Comparison of ENCODE assay signal across 1 cellular context in the genomic region with DNA sequence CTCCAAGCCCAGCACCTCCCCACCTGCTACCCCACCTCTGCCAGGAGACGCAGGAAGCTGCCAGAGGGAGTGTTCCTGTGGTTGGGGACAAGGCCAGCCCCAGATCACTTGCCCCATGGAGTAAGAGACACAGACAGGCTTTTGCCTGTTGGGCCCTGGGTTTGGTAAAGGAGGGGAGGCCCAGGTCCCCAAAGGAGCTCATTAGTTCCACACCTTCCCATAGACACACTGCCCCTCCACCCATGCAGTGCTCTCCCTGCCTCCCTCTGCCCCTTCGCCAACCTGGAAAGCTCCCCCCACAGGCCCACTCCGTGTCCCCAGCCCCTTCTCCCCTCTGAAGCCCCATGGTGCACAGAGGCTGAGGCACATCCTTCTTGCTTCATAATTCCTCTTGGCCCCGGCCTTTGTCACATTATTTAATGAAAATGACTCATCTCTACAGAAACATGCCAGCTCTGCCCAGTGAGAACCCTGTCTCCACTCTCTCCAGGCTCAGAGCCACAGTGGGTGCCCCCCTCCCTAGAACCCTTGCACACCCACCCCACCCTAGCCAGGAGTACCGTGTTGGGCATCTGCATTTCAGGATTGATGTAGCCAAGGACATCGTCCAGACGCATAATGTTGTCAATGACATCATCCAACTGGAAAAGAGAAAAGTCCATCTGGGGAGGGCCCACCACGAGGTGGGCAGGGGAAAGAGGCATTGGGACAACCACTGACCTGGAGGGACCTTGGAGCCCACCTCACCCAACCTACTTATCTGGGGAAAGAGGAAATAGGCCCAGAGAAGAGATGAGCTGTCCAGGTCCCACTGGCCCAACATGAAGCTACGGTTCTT.
TF ChIP-seq lines count a peak whose summit lies in the region.

No MANE protein-coding gene starts in this region.

TF ChIP-seq in endothelial cell of umbilical vein, 7 proteins besides CTCF, POLR2A, EP300 and RAD21:
- TF ChIP-seq MYC (IDR thresholded peaks at IDR 0.05; ENCODE audit: low read depth, low read length) (no peak), MAX (IDR thresholded peaks at IDR 0.05; ENCODE audit: insufficient read depth, insufficient read length) (no peak), GATA2 (IDR thresholded peaks at IDR 0.05; ENCODE audit: insufficient read depth, insufficient read length, low read depth, low read length) (no peak), FOS (IDR thresholded peaks at IDR 0.05; ENCODE audit: borderline replicate concordance, insufficient read depth, low read length) (peak; percentile 22)
